In the genomic region with DNA sequence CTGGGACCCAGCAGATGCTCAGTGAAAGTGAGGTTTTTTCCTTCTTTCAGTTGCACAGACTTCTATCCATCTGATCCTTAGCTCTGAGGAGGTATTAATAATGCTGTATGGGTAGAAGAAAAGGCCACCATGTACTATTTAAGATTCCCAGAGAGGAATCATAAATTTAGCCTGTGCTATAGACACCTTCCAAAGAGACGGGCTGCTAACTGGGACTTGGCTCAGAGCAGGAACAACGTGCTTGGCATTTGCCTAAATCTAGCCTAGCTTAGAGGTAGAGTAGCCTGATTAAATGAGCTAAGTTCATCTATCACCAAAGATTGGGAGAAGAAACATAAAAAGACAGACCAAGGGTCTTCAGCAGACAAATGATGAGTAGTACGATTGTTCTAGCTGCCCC, we compare ENCODE assay signal across 23 cellular contexts.
"Had no signal": no experiment of that assay in that cellular context is flagged by ENCODE, and none has a peak within 500 bp of the region (broad histone marks: within the 10 kb centered on the region; RNA-seq: fewer than 3 reads in every experiment).

No MANE protein-coding gene starts in this region.

- H3K4me3 Mint-ChIP-seq: dendritic cell treated with granulocyte-macrophage colony-stimulating factor and Interleukin-4, amounts not matched to agents 40 ng/mL and 50 ng/mL, for 4 days; effector memory CD8-positive, alpha-beta T cell; endodermal cell had no signal

- DNase-seq: colonic mucosa; cortex of kidney; dermis blood vessel endothelial cell; effector CD4-positive, alpha-beta T cell; effector CD8-positive, alpha-beta T cell; effector memory CD4-positive, alpha-beta T cell; effector memory CD8-positive, alpha-beta T cell; endodermal cell; erythroblast; esophagus squamous epithelium; foreskin fibroblast; foreskin keratinocyte; foreskin melanocyte; gastrocnemius medialis; glutamatergic neuron; head of caudate nucleus; heart left ventricle; heart right ventricle had no signal

- H3K27ac ChIP-seq: colonic mucosa, coronary artery, epithelial cell of prostate, esophagus muscularis mucosa, esophagus squamous epithelium, foreskin keratinocyte, gastrocnemius medialis, gastroesophageal sphincter, heart left ventricle, heart right ventricle had no signal

- H3K27ac Mint-ChIP-seq: dendritic cell treated with granulocyte-macrophage colony-stimulating factor and Interleukin-4, amounts not matched to agents 40 ng/mL and 50 ng/mL, for 4 days; effector memory CD8-positive, alpha-beta T cell; endodermal cell had no signal

- H3K9me3 Mint-ChIP-seq: dendritic cell treated with granulocyte-macrophage colony-stimulating factor and Interleukin-4, amounts not matched to agents 40 ng/mL and 50 ng/mL, for 4 days; endodermal cell had no signal

- H3K4me1 Mint-ChIP-seq: endodermal cell had no signal
